ENCODE assay signal across 21 cellular contexts in genomic region chr4:37936889-37937498, GRCh38. TPM values are rescaled to one million over a fixed set of nuclear protein-coding genes. Genes with fewer than 3 reads are reported as not detected.
A peak's percentile ranks its signal among the peaks of the same experiment; 100 is the strongest.
DNase-seq lines count a peak whose midpoint lies in the region; ATAC-seq lines count a peak whose summit lies in the region.
"Had no signal": no experiment of that assay in that cellular context is flagged by ENCODE, and none has a peak within 500 bp of the region (broad histone marks: within the 10 kb centered on the region; RNA-seq: fewer than 3 reads in every experiment).

No MANE protein-coding gene starts in this region.

- ATAC-seq in Right ventricle myocardium superior (ENCODE audit: poor library complexity), result peak; percentile 97
- ATAC-seq in HG02870 (IDR thresholded peaks at IDR 0.05; ENCODE audit: unreplicated experiment), result no peak
- ATAC-seq: body of pancreas; CD8-positive, alpha-beta T cell; K562; stimulated activated naive CD8-positive, alpha-beta T cell treated with anti-CD3 and anti-CD28 coated beads, Interleukin-15, amount 100 ng/mL, for 72 hours had no signal

- intact Hi-C loops in Right ventricle myocardium superior (cut with DNase I), result no loop called here

- DNase-seq in Ammon's horn (ENCODE audit: low spot score) (peak; percentile 22), NCI-H69 (lab: John Stamatoyannopoulos, UW) (peak; percentile 15), Right ventricle myocardium superior (peak; percentile 74), midbrain (lab: John Stamatoyannopoulos, UW) (peak; percentile 8), iPS-NIHi7 (ENCODE audit: extremely low spot score) (no peak), hippocampal formation (lab: John Stamatoyannopoulos, UW) (no peak)
- no peak for DNase-seq in stimulated activated naive CD4-positive, alpha-beta T cell (lab: John Stamatoyannopoulos, UW)
- DNase-seq: activated CD4-positive, alpha-beta T cell treated with anti-CD3 and anti-CD28 coated beads, Interleukin-2, amount 10 ng/mL, durations not matched to agents 7 days and 5 days; activated naive CD4-positive, alpha-beta T cell treated with anti-CD3 and anti-CD28 coated beads for 36 hours; body of pancreas; CD8-positive, alpha-beta T cell; NCI-H1436; NCI-H2227 treated with DMSO at 0.1 percent for 48 hours; SJCRH30; stimulated activated CD4-positive, alpha-beta T cell treated with anti-CD3 and anti-CD28 coated beads, Interleukin-15, amount 100 ng/mL, for 24 hours; stimulated activated naive CD8-positive, alpha-beta T cell treated with anti-CD3 and anti-CD28 coated beads, Interleukin-15, amount 100 ng/mL, for 72 hours had no signal

RNA-seq across cellular contexts. Expression of gene PTTG2, which starts 23.2 kb away (rescaled TPM):
- 0.67 TPM for total RNA-seq in Right ventricle myocardium superior
- total RNA-seq: A673; activated naive CD4-positive, alpha-beta T cell treated with anti-CD3 and anti-CD28 coated beads for 36 hours; Daoy; dermis microvascular lymphatic vessel endothelial cell; K562; SJCRH30 had no signal

RNA-seq across cellular contexts. Expression of gene TBC1D1, which starts 46.1 kb away (rescaled TPM):
- total RNA-seq in Right ventricle myocardium superior, result 125 TPM

Comparison
In these comparisons a context has a peak if more than half of its experiments do, and no peak if none do; other contexts are left out.
1. DNase-seq: peak in Ammon's horn (single experiment), NCI-H69 (single experiment), Right ventricle myocardium superior (single experiment) and midbrain (single experiment); none in stimulated activated naive CD4-positive, alpha-beta T cell (0 of 6), iPS-NIHi7 (single experiment) and hippocampal formation (0 of 2).